8 cellular contexts compared by ENCODE assay signal in the genomic region with DNA sequence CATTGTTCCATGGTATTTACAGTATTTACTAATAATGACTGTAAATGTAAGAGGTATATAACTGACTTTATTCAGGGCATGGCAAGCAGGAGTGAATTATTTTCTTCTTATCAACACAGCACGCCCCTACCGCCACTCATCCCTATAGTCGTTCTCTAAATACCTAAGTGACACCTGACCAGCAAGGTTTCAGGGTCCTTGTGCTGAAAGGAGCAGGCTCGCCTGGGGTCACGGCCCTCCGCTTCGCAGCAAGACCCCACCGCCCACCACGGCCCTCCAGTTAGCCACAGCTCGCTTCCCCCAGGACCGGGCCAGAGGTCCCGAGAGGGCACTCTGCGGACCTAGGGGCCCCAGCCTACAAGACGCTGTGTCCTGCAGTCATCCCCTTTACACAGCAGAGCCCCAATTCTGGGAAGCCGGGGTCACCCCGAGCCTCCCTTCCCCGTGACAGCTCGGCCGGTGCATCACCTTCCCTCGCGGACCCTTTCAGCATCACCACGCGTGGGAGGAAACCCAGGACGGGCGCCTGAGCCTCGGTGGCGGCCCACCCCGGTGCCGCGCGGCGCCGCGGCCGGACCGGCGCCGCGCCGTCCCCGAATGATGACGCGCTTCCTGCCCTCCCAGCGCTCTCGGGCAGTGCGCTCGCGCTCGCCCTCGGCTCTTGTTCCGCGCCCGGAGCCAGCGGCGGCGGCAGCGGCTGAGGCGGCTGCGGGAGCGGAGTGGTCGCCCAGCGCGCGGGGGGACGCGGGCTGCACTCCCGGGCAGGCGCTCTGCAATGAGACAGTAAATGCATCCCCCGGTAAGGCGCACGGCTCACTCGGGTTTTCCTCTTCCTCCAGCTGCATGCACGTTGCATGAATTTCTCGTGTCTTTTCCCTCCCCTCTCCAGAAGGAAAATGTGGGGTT. TPM values are rescaled to one million over a fixed set of nuclear protein-coding genes. Genes with fewer than 3 reads are reported as not detected.
DNase-seq lines count a peak whose midpoint lies in the region; ATAC-seq and TF ChIP-seq lines count a peak whose summit lies in the region.

Gene TLN2, plus strand, starts transcription at position 664 of the 906 bp plus-strand sequence.

- H3K9me3 Mint-ChIP-seq in stimulated activated effector memory CD8-positive, alpha-beta T cell treated with anti-CD3 and anti-CD28 coated beads, Interleukin-12 subunit alpha, Interleukin-12 subunit beta, amount 100 ng/mL, for 72 hours, result no peaks in the 10 kb centered on the region

- peaks cover 9% of the 10 kb centered on the region for H3K4me1 ChIP-seq in mucosa of descending colon (ENCODE audit: low read depth)

- H3K4me1 Mint-ChIP-seq in stimulated activated effector memory CD8-positive, alpha-beta T cell treated with anti-CD3 and anti-CD28 coated beads, Interleukin-12 subunit alpha, Interleukin-12 subunit beta, amount 100 ng/mL, for 72 hours, result peaks cover 19% of the 10 kb centered on the region

- H3K36me3 ChIP-seq in mucosa of descending colon (ENCODE audit: low read depth), result no peaks in the 10 kb centered on the region

- DNase-seq in C1 segment of cervical spinal cord (lab: John Stamatoyannopoulos, UW) (peak in 13 of 14 donors; percentile 19 to 83 (median 64)), GM19238 (ENCODE audit: insufficient read length, low spot score) (peak; percentile 88), NOMO-1 treated with dmso at 0.1 percent for 144 hours (lab: John Stamatoyannopoulos, UW; ENCODE audit: unreplicated experiment) (peak; percentile 32), activated T-cell treated with anti-CD3 and anti-CD28 coated beads for 24 hours (ENCODE audit: low read depth) (peak; percentile 65), epithelial cell of proximal tubule (ENCODE audit: low read depth) (no peak), mucosa of descending colon (peak; percentile 75 to 81 (median 76))
- peak; percentile 60 to 80 for DNase-seq in stimulated activated effector memory CD8-positive, alpha-beta T cell treated with anti-CD3 and anti-CD28 coated beads, Interleukin-12 subunit alpha, Interleukin-12 subunit beta, amount 100 ng/mL, for 72 hours (ENCODE audit: low spot score in 2 of 2)

- peaks cover 7% of the 10 kb centered on the region for H3K36me3 Mint-ChIP-seq in stimulated activated effector memory CD8-positive, alpha-beta T cell treated with anti-CD3 and anti-CD28 coated beads, Interleukin-12 subunit alpha, Interleukin-12 subunit beta, amount 100 ng/mL, for 72 hours

- H3K27ac Mint-ChIP-seq in stimulated activated effector memory CD8-positive, alpha-beta T cell treated with anti-CD3 and anti-CD28 coated beads, Interleukin-12 subunit alpha, Interleukin-12 subunit beta, amount 100 ng/mL, for 72 hours, result peak within 1 kb of the TSS; percentile 90

- H3K4me3 ChIP-seq in epithelial cell of proximal tubule (ENCODE audit: low read depth, low read length), result peak within 1 kb of the TSS; percentile 79
- peak within 1 kb of the TSS; percentile 65 for H3K4me3 ChIP-seq in mucosa of descending colon

- TF ChIP-seq CTCF in epithelial cell of proximal tubule (conservative IDR thresholded peaks at IDR 0.05; ENCODE audit: low read depth, low read length), result no peak
- no peak for TF ChIP-seq CTCF in mucosa of descending colon (IDR thresholded peaks at IDR 0.05)

- intact Hi-C loops in mucosa of descending colon (cut with DNase I, micrococcal nuclease), result no loop called here

- no peaks in the 10 kb centered on the region for H3K9me3 ChIP-seq in mucosa of descending colon

- ATAC-seq in HG03342 (IDR thresholded peaks at IDR 0.05; ENCODE audit: unreplicated experiment) (peak; percentile 88), mucosa of descending colon (peak; percentile 91)
- ATAC-seq in stimulated activated effector memory CD8-positive, alpha-beta T cell treated with anti-CD3 and anti-CD28 coated beads, Interleukin-12 subunit alpha, Interleukin-12 subunit beta, amount 100 ng/mL, for 72 hours, result peak; percentile 94

- peak within 1 kb of the TSS; percentile 86 for H3K4me3 Mint-ChIP-seq in stimulated activated effector memory CD8-positive, alpha-beta T cell treated with anti-CD3 and anti-CD28 coated beads, Interleukin-12 subunit alpha, Interleukin-12 subunit beta, amount 100 ng/mL, for 72 hours

RNA-seq across cellular contexts. Expression of gene TLN2, which starts in this region (rescaled TPM):
- 8.2 and 13.0 TPM in 2 replicates for total RNA-seq in epithelial cell of proximal tubule
- 10 to 100 TPM; 35.2 to 89.2 (median 40.6) TPM for total RNA-seq in mucosa of descending colon
